ENCODE assay signal across 1 cellular context in the genomic region with DNA sequence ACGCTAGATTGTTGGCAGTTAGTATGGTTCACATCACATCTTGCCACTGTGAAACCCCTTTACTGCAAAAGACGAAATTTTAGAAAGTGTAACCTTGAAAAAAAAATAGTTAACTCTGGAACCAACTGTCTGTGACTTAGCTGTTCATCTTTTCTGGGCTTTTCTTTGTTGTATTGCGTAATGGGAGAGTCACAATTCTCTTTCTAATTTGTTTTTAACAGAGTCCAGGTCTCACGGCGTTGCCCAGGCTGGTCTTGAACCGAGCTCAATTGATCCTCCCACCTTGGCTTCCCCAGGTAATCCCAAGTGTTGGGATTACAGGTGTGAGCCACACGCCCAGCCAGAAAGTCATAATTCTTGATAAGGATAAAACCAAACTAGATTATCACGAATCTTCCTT.
TF ChIP-seq lines count a peak whose summit lies in the region.

No MANE protein-coding gene starts in this region.

TF ChIP-seq in A549, 52 proteins besides CTCF, POLR2A, EP300 and RAD21:
- TF ChIP-seq GATA3 (IDR thresholded peaks at IDR 0.05; ENCODE audit: borderline replicate concordance): no peak
- TF ChIP-seq CEBPB (IDR thresholded peaks at IDR 0.05): peak; percentile 70 to 76; a peak in 3 of 4 replicates
